ENCODE assay signal across 13 cellular contexts in the genomic region with DNA sequence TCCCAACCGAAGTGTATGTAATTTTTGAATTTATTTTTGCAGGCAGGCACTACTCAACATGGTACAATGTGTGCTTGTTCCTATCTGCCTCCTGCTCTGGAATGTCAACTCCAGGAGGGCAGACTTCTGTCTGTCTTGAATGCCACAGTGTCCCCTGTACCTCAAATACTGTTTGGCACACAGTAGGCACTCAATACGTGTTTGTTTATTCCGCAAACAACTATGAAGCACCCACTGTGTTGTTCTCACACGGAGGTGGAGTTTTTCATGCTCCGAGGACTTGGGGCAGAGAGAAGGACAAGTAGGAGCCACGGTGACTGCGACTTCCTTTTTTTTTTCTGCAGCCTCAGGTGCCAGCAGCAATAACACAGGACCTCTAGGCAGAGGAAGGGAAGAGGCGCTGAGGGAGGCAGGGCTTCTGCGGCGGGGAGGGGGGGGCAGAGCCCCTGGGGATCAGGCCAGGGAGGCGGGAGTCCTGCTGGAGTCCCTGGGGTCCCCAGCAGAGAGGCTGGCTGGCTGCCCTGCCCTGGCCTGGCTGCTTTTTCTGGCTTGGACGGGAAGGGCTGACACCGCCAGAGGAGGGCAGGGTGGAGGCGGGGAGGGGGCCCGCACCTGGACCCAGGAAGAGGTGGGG. TPM values are rescaled to one million over a fixed set of nuclear protein-coding genes. Genes with fewer than 3 reads are reported as not detected.
DNase-seq lines count a peak whose midpoint lies in the region; ATAC-seq and TF ChIP-seq lines count a peak whose summit lies in the region.
"Had no signal": no experiment of that assay in that cellular context is flagged by ENCODE, and none has a peak within 500 bp of the region (broad histone marks: within the 10 kb centered on the region; RNA-seq: fewer than 3 reads in every experiment).

No MANE protein-coding gene starts in this region.

- TF ChIP-seq CTCF in CD14-positive monocyte (IDR thresholded peaks at IDR 0.05) (no peak), WTC11 (IDR thresholded peaks at IDR 0.05) (no peak), lower lobe of right lung (IDR thresholded peaks at IDR 0.05) (no peak), ascending aorta (IDR thresholded peaks at IDR 0.05) (no peak)

- peaks cover 43% of the 10 kb centered on the region for H3K4me1 Mint-ChIP-seq in CD14-positive monocyte
- H3K4me1 Mint-ChIP-seq in WTC11: peaks cover 15% of the 10 kb centered on the region
- no peaks in the 10 kb centered on the region for H3K4me1 Mint-ChIP-seq in CD8-positive, alpha-beta memory T cell

- CTCF ChIA-PET in WTC11 (lab: Charles Lee): interaction anchor here (0.7 to 2.4 kb wide), 5 partner anchors 20 to 87 kb away, joined by 3 to 8 read pairs (median 4); no protein-coding TSS in a partner anchor
- CTCF ChIA-PET in CD8-positive, alpha-beta memory T cell (lab: Charles Lee): interaction anchor here (1.0 kb wide), 1 partner anchor 199 kb away, joined by 3 read pairs; no protein-coding TSS in a partner anchor

- POLR2A ChIA-PET in WTC11 (lab: Charles Lee): no interaction called here
- POLR2A ChIA-PET in CD8-positive, alpha-beta memory T cell (lab: Charles Lee): no interaction called here

- H3K4me3 Mint-ChIP-seq in CD14-positive monocyte: peak overlapping the region; percentile 71 to 74
- no peak overlapping the region for H3K4me3 Mint-ChIP-seq in WTC11
- no peak overlapping the region for H3K4me3 Mint-ChIP-seq in CD8-positive, alpha-beta memory T cell
- H3K4me3 Mint-ChIP-seq: IgD-negative memory B cell had no signal

- peaks cover 38% of the 10 kb centered on the region for H3K27me3 ChIP-seq in lower lobe of right lung (ENCODE audit: low read depth)
- no peaks in the 10 kb centered on the region for H3K27me3 ChIP-seq in CD8-positive, alpha-beta memory T cell (ENCODE audit: insufficient read depth, low read length, poor library complexity, severe bottlenecking)
- peaks cover 9% of the 10 kb centered on the region for H3K27me3 ChIP-seq in ascending aorta

- H3K9me3 Mint-ChIP-seq in CD14-positive monocyte (peaks cover 0 to 6% (median 0%) of the 10 kb centered on the region in 7 donors), WTC11 (no peaks in the 10 kb centered on the region)
- peaks cover 0 to 2% (median 0%) of the 10 kb centered on the region in 5 donors for H3K9me3 Mint-ChIP-seq in CD8-positive, alpha-beta memory T cell
- H3K9me3 Mint-ChIP-seq: IgD-negative memory B cell had no signal

- H3K36me3 Mint-ChIP-seq in CD14-positive monocyte (peaks cover 0 to 2% of the 10 kb centered on the region in 2 donors), WTC11 (no peaks in the 10 kb centered on the region)
- no peaks in the 10 kb centered on the region for H3K36me3 Mint-ChIP-seq in CD8-positive, alpha-beta memory T cell

- peaks cover 11 to 22% (median 19%) of the 10 kb centered on the region in 3 donors for H3K27me3 Mint-ChIP-seq in CD14-positive monocyte (ENCODE audit: low read depth in 3 of 3)
- peaks cover 29% of the 10 kb centered on the region for H3K27me3 Mint-ChIP-seq in WTC11 (ENCODE audit: low read depth)
- peaks cover 22 to 32% of the 10 kb centered on the region in 2 donors for H3K27me3 Mint-ChIP-seq in CD8-positive, alpha-beta memory T cell

- DNase-seq in CD14-positive monocyte (ENCODE audit: low spot score): peak; percentile 52
- DNase-seq in MV-4-11 (lab: John Stamatoyannopoulos, UW): peak; percentile 65
- DNase-seq in WTC11 (ENCODE audit: low spot score): no peak
- DNase-seq in lower lobe of right lung: no peak
- no peak for DNase-seq in CD8-positive, alpha-beta memory T cell
- DNase-seq in ascending aorta (ENCODE audit: low spot score in 2 of 2): no peak
- DNase-seq in NCI-H526 (lab: John Stamatoyannopoulos, UW): no peak
- DNase-seq: foreskin melanocyte; stimulated activated CD4-positive, alpha-beta T cell treated with anti-CD3 and anti-CD28 coated beads, Interleukin-2, amount 100 ng/mL, for 48 hours; tibial artery had no signal

- intact Hi-C loops in CD14-positive monocyte (cut with micrococcal nuclease) (no loop called here), lower lobe of right lung (cut with DNase I) (no loop called here), ascending aorta (cut with DNase I) (no loop called here)

- H3K4me1 ChIP-seq in lower lobe of right lung (no peaks in the 10 kb centered on the region), ascending aorta (peaks cover 0 to 5% of the 10 kb centered on the region in 2 donors)
- no peaks in the 10 kb centered on the region for H3K4me1 ChIP-seq in CD8-positive, alpha-beta memory T cell (ENCODE audit: insufficient read depth, low read length)

- H3K27ac ChIP-seq in lower lobe of right lung: no peak overlapping the region
- no peak overlapping the region for H3K27ac ChIP-seq in CD8-positive, alpha-beta memory T cell (ENCODE audit: low read depth, low read length)
- no peak overlapping the region for H3K27ac ChIP-seq in ascending aorta
- H3K27ac ChIP-seq: RWPE1, tibial artery had no signal

- H3K27ac Mint-ChIP-seq in CD14-positive monocyte (peak overlapping the region; percentile 61 to 88 (median 79)), WTC11 (no peak overlapping the region)
- H3K27ac Mint-ChIP-seq in CD8-positive, alpha-beta memory T cell: no peak overlapping the region
- H3K27ac Mint-ChIP-seq: IgD-negative memory B cell had no signal

- ATAC-seq in WTC11 (peak; percentile 63), lower lobe of right lung (peak; percentile 37 to 54), GM19035 (IDR thresholded peaks at IDR 0.05; ENCODE audit: unreplicated experiment) (no peak)

- H3K36me3 ChIP-seq in lower lobe of right lung: no peaks in the 10 kb centered on the region
- no peaks in the 10 kb centered on the region for H3K36me3 ChIP-seq in CD8-positive, alpha-beta memory T cell (ENCODE audit: insufficient read depth, low read length)
- H3K36me3 ChIP-seq in ascending aorta: no peaks in the 10 kb centered on the region
- H3K36me3 ChIP-seq: tibial artery had no signal

- H3K9me3 ChIP-seq in lower lobe of right lung (no peaks in the 10 kb centered on the region), ascending aorta (no peaks in the 10 kb centered on the region)
- H3K9me3 ChIP-seq in CD8-positive, alpha-beta memory T cell (ENCODE audit: low read length): no peaks in the 10 kb centered on the region
- H3K9me3 ChIP-seq: tibial artery had no signal

- H3K4me3 ChIP-seq in lower lobe of right lung (no peak overlapping the region), ascending aorta (peak overlapping the region in 1 of 2 donors; percentile 1)
- H3K4me3 ChIP-seq in CD8-positive, alpha-beta memory T cell (ENCODE audit: low read length): no peak overlapping the region
- H3K4me3 ChIP-seq: tibial artery had no signal

TF ChIP-seq in WTC11, 78 proteins besides CTCF, POLR2A, EP300 and RAD21 (continues in another document):
- TF ChIP-seq TP53 (CRISPR knock-in tag; IDR thresholded peaks at IDR 0.05) (no peak), PRRX2 (CRISPR knock-in tag; IDR thresholded peaks at IDR 0.05) (no peak), SMAD4 (CRISPR knock-in tag; IDR thresholded peaks at IDR 0.05) (no peak), TEAD1 (CRISPR knock-in tag; IDR thresholded peaks at IDR 0.05) (no peak), RELA (CRISPR knock-in tag; IDR thresholded peaks at IDR 0.05; ENCODE audit: borderline replicate concordance) (no peak), NR1H2 (CRISPR knock-in tag; IDR thresholded peaks at IDR 0.05) (no peak)
- TF ChIP-seq, protein P1, sequence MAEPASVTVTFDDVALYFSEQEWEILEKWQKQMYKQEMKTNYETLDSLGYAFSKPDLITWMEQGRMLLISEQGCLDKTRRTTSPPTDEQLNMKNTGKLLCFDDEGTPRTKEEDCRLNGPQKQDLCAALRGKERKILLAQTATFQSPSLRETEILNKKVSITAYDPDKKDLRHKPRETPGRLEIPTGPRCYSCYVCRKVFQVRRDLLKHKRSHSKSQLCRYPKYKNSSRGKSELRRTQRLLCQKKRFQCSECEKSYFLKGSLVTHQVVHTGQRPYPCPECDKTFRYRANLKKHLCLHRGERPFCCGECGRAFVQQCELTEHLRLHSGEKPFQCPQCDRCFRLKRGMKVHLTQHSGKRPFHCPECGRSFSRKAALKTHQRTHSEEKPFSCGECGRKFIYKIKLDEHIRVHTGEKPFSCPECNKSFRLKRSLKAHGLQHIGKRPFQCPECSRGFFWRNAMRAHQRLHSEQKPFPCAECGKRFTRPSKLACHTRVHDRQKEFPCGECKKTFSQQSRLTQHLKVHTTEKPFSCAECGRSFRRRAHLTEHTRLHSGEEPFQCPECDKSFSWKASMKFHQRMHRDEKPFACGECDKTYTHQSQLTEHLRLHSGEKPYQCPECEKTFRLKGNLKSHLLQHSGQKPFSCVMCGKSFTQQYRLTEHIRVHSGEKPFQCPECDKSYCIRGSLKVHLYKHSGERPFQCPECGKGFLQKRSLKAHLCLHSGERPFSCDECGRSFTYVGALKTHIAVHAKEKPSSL (CRISPR knock-in tag; conservative IDR thresholded peaks at IDR 0.05): no peak
- TF ChIP-seq, protein P2, sequence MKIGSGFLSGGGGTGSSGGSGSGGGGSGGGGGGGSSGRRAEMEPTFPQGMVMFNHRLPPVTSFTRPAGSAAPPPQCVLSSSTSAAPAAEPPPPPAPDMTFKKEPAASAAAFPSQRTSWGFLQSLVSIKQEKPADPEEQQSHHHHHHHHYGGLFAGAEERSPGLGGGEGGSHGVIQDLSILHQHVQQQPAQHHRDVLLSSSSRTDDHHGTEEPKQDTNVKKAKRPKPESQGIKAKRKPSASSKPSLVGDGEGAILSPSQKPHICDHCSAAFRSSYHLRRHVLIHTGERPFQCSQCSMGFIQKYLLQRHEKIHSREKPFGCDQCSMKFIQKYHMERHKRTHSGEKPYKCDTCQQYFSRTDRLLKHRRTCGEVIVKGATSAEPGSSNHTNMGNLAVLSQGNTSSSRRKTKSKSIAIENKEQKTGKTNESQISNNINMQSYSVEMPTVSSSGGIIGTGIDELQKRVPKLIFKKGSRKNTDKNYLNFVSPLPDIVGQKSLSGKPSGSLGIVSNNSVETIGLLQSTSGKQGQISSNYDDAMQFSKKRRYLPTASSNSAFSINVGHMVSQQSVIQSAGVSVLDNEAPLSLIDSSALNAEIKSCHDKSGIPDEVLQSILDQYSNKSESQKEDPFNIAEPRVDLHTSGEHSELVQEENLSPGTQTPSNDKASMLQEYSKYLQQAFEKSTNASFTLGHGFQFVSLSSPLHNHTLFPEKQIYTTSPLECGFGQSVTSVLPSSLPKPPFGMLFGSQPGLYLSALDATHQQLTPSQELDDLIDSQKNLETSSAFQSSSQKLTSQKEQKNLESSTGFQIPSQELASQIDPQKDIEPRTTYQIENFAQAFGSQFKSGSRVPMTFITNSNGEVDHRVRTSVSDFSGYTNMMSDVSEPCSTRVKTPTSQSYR (CRISPR knock-in tag; IDR thresholded peaks at IDR 0.05): 0 out of 2 replicates have a peak, but pooled peaks have one; percentile 31

RNA-seq across cellular contexts. Expression of gene TNFAIP8L1, which starts 29.3 kb away (rescaled TPM):
- 1 to 10 TPM; 1.8 to 3.9 TPM for polyA plus RNA-seq in CD14-positive monocyte
- total RNA-seq in WTC11 (2021) (8.3 to 8.7 TPM (median 8.6 TPM) in 3 replicates), lower lobe of right lung (11.2 TPM), ascending aorta (0.64 TPM)
- 10 to 100 TPM in 1 of 2 experiments, 1 to 10 TPM in 1; 9.0 to 10.0 TPM for total RNA-seq in CD8-positive, alpha-beta memory T cell
- 9.6 TPM for polyA plus RNA-seq in CD8-positive, alpha-beta memory T cell

RNA-seq across cellular contexts. Expression of gene SEMA6B, which starts 50.5 kb away (rescaled TPM):
- under 1 TPM; 0.12 to 0.87 TPM for polyA plus RNA-seq in CD14-positive monocyte
- total RNA-seq in WTC11 (2021): 45.1 to 52.1 TPM (median 49.1 TPM) in 3 replicates
- 11.3 TPM for total RNA-seq in lower lobe of right lung
- under 1 TPM; 0.55 to 0.91 TPM for total RNA-seq in CD8-positive, alpha-beta memory T cell
- polyA plus RNA-seq in CD8-positive, alpha-beta memory T cell: not detected
- 80.6 TPM for total RNA-seq in ascending aorta
- polyA plus RNA-seq: IgD-negative memory B cell had no signal

Comparison
In these comparisons a context has a peak if more than half of its experiments do, and no peak if none do; other contexts are left out.
1. DNase-seq: peak in CD14-positive monocyte (single experiment) and MV-4-11 (single experiment); none in WTC11 (single experiment), lower lobe of right lung (single experiment), CD8-positive, alpha-beta memory T cell (0 of 5), ascending aorta (0 of 2) and NCI-H526 (0 of 2).
2. H3K27ac Mint-ChIP-seq: peak in CD14-positive monocyte (7 of 7); none in WTC11 (single experiment) and CD8-positive, alpha-beta memory T cell (0 of 8).
3. H3K4me3 Mint-ChIP-seq: peak in CD14-positive monocyte (2 of 2); none in WTC11 (single experiment) and CD8-positive, alpha-beta memory T cell (0 of 7).